In genomic region chr10:12195281-12195602, GRCh38 we compare ENCODE assay signal across 7 cellular contexts. TPM values are rescaled to one million over a fixed set of nuclear protein-coding genes. Genes with fewer than 3 reads are reported as not detected.
A peak's percentile ranks its signal among the peaks of the same experiment; 100 is the strongest.
DNase-seq lines count a peak whose midpoint lies in the region; ATAC-seq and TF ChIP-seq lines count a peak whose summit lies in the region.

No MANE protein-coding gene starts in this region.

- peak overlapping the region; percentile 98 for H3K27ac Mint-ChIP-seq in activated naive CD8-positive, alpha-beta T cell treated with anti-CD3 and anti-CD28 coated beads, Interleukin-2, amount 50 U/mL, for 24 hours

- H3K27ac ChIP-seq in thyroid gland, result peak overlapping the region; percentile 61 to 95 (median 90)

- H3K4me3 Mint-ChIP-seq in activated naive CD8-positive, alpha-beta T cell treated with anti-CD3 and anti-CD28 coated beads, Interleukin-2, amount 50 U/mL, for 24 hours, result peak overlapping the region; percentile 98

- H3K9me3 ChIP-seq in thyroid gland, result no peaks in the 10 kb centered on the region

- no peaks in the 10 kb centered on the region for H3K9me3 Mint-ChIP-seq in activated naive CD8-positive, alpha-beta T cell treated with anti-CD3 and anti-CD28 coated beads, Interleukin-2, amount 50 U/mL, for 24 hours

- H3K36me3 ChIP-seq in thyroid gland, result peaks cover 0 to 5% of the 10 kb centered on the region in 2 donors

- 1% methylated on average over 12 of the region's 12 CpGs for WGBS in thyroid gland, 2 donors

- peaks cover 64% of the 10 kb centered on the region for H3K4me1 Mint-ChIP-seq in activated naive CD8-positive, alpha-beta T cell treated with anti-CD3 and anti-CD28 coated beads, Interleukin-2, amount 50 U/mL, for 24 hours

- H3K27me3 ChIP-seq in thyroid gland, result no peaks in the 10 kb centered on the region

- H3K27me3 Mint-ChIP-seq in activated naive CD8-positive, alpha-beta T cell treated with anti-CD3 and anti-CD28 coated beads, Interleukin-2, amount 50 U/mL, for 24 hours, result no peaks in the 10 kb centered on the region

- DNase-seq in activated naive CD8-positive, alpha-beta T cell treated with anti-CD3 and anti-CD28 coated beads, Interleukin-2, amount 50 U/mL, for 24 hours, result no peak
- DNase-seq in kidney tubule cell (ENCODE audit: low spot score) (peak; percentile 9), thyroid gland (no peak), left colon (no peak), COR-L47 (lab: John Stamatoyannopoulos, UW) (no peak)

- H3K4me1 ChIP-seq in thyroid gland, result peaks cover 17 to 27% of the 10 kb centered on the region in 2 donors

- H3K36me3 Mint-ChIP-seq in activated naive CD8-positive, alpha-beta T cell treated with anti-CD3 and anti-CD28 coated beads, Interleukin-2, amount 50 U/mL, for 24 hours (ENCODE audit: low read depth), result peaks cover 52% of the 10 kb centered on the region

- H3K4me3 ChIP-seq in thyroid gland (replicated peaks in 1 of 3), result peak overlapping the region; percentile 60 to 93 (median 64)

- intact Hi-C loops in thyroid gland (cut with DNase I), result no loop called here
- intact Hi-C loops in left colon (cut with DNase I, micrococcal nuclease), result no loop called here

- ATAC-seq in GM19351 (IDR thresholded peaks at IDR 0.05; ENCODE audit: unreplicated experiment) (peak; percentile 4), HG03064 (IDR thresholded peaks at IDR 0.05; ENCODE audit: low read depth, unreplicated experiment) (peak; percentile 19), left colon (no peak)
- ATAC-seq in activated naive CD8-positive, alpha-beta T cell treated with anti-CD3 and anti-CD28 coated beads, Interleukin-2, amount 50 U/mL, for 24 hours, result peak; percentile 1

- TF ChIP-seq POLR2A in thyroid gland (IDR thresholded peaks at IDR 0.05), result no peak

- TF ChIP-seq CTCF in thyroid gland (IDR thresholded peaks at IDR 0.05), result no peak

RNA-seq across cellular contexts. Expression of gene NUDT5, which starts 0.4 kb away (rescaled TPM):
- total RNA-seq in thyroid gland (10 to 100 TPM; 44.9 to 57.9 (median 51.8) TPM), left colon (10 to 100 TPM; 33.9 to 45.3 TPM)

RNA-seq across cellular contexts. Expression of gene CDC123, which starts 0.7 kb away (rescaled TPM):
- total RNA-seq in thyroid gland, result 10 to 100 TPM; 50.7 to 88.2 (median 68.9) TPM
- 10 to 100 TPM; 44.4 to 58.8 TPM for total RNA-seq in left colon
